In genomic region chr2:96890252-96890651, GRCh38 we compare ENCODE assay signal across 18 cellular contexts.
"Had no signal": no experiment of that assay in that cellular context is flagged by ENCODE, and none has a peak within 500 bp of the region (broad histone marks: within the 10 kb centered on the region; RNA-seq: fewer than 3 reads in every experiment).

No MANE protein-coding gene starts in this region.

- H3K4me3 ChIP-seq: breast epithelium, esophagus squamous epithelium, heart left ventricle, right atrium auricular region, spleen, upper lobe of left lung had no signal

- H3K27me3 ChIP-seq: breast epithelium, esophagus squamous epithelium, foreskin keratinocyte, heart left ventricle, right atrium auricular region, spleen, upper lobe of left lung had no signal

- ATAC-seq: foreskin keratinocyte; heart left ventricle; left lobe of liver; stimulated activated memory B cell treated with anti-CD40 and anti-IgM and Interleukin-4, amounts not matched to agents 10 μg/mL and 1 μg/mL and 100 μg/mL, for 72 hours had no signal

- H3K9me3 ChIP-seq: breast epithelium, esophagus squamous epithelium, heart left ventricle, neutrophil, right atrium auricular region, spleen, upper lobe of left lung had no signal

- DNase-seq: activated CD4-positive, alpha-beta T cell treated with anti-CD3 and anti-CD28 coated beads for 1 hour; activated CD4-positive, alpha-beta T cell treated with anti-CD3 and anti-CD28 coated beads, Interleukin-2, amount 50 U/mL, for 48 hours; activated gamma-delta T cell treated with Interleukin-2 at 50 U/mL for 16 hours; activated naive CD8-positive, alpha-beta T cell treated with anti-CD3 and anti-CD28 coated beads for 36 hours; activated T-cell treated with anti-CD3 and anti-CD28 coated beads, Interleukin-2, amount 50 U/mL, for 48 hours; anterior cingulate cortex; esophagus squamous epithelium; foreskin keratinocyte; heart left ventricle; spleen; stimulated activated CD4-positive, alpha-beta T cell treated with anti-CD3 and anti-CD28 coated beads, Interleukin-1b, Interleukin-23, amount 100 ng/mL, for 48 hours; T-helper 9 cell; upper lobe of left lung had no signal

- H3K36me3 ChIP-seq: breast epithelium, esophagus squamous epithelium, heart left ventricle, neutrophil, right atrium auricular region, upper lobe of left lung had no signal

- H3K27ac ChIP-seq: foreskin keratinocyte, neutrophil, right atrium auricular region had no signal
